1 cellular context compared by ENCODE assay signal in genomic region chr1:1281533-1282321, GRCh38.
A peak's percentile ranks its signal among the peaks of the same experiment; 100 is the strongest.
TF ChIP-seq lines count a peak whose summit lies in the region.

No MANE protein-coding gene starts in this region.

TF ChIP-seq in HepG2, 621 proteins besides CTCF, POLR2A, EP300 and RAD21 (continued from another document and continues in another):
- TF ChIP-seq ZNF609 (CRISPR knock-in tag; IDR thresholded peaks at IDR 0.05; ENCODE audit: borderline replicate concordance) (peak; percentile 70), SIX4 (CRISPR knock-in tag; IDR thresholded peaks at IDR 0.05) (no peak), SRF (IDR thresholded peaks at IDR 0.05; ENCODE audit: low read depth, low read length) (no peak), ZNF562 (CRISPR knock-in tag; IDR thresholded peaks at IDR 0.05; ENCODE audit: borderline replicate concordance) (no peak), ZNF646 (CRISPR knock-in tag; IDR thresholded peaks at IDR 0.05) (no peak), ARNTL (CRISPR knock-in tag; IDR thresholded peaks at IDR 0.05) (0 out of 2 replicates have a peak, but pooled peaks have one; percentile 36), ZNF503 (CRISPR knock-in tag; IDR thresholded peaks at IDR 0.05) (no peak), HMGXB3 (CRISPR knock-in tag; IDR thresholded peaks at IDR 0.05; ENCODE audit: borderline replicate concordance) (no peak; the same call in 1 of the 2 replicates), TBX2 (CRISPR knock-in tag; IDR thresholded peaks at IDR 0.05; ENCODE audit: borderline replicate concordance) (peak; percentile 93), ZNF737 (CRISPR knock-in tag; IDR thresholded peaks at IDR 0.05; ENCODE audit: borderline replicate concordance) (no peak), HNRNPK (IDR thresholded peaks at IDR 0.05; ENCODE audit: low read depth, low read length, poor library complexity, severe bottlenecking) (no peak), ZNF256 (CRISPR knock-in tag; conservative IDR thresholded peaks at IDR 0.05) (no peak), GTF2F1 (IDR thresholded peaks at IDR 0.05; ENCODE audit: low read length) (no peak), CEBPB (IDR thresholded peaks at IDR 0.05; ENCODE audit: borderline replicate concordance, low read depth, low read length) (no peak), DRAP1 (CRISPR knock-in tag; IDR thresholded peaks at IDR 0.05) (no peak), RXRA (CRISPR knock-in tag; IDR thresholded peaks at IDR 0.05) (peak; percentile 61; the same call in 1 of the 2 replicates), ZNF775 (CRISPR knock-in tag; IDR thresholded peaks at IDR 0.05; ENCODE audit: borderline replicate concordance) (no peak), THAP8 (CRISPR knock-in tag; IDR thresholded peaks at IDR 0.05; ENCODE audit: borderline replicate concordance) (no peak), EHMT2 (IDR thresholded peaks at IDR 0.05; ENCODE audit: borderline replicate concordance, low read depth, low read length) (no peak), MAX (IDR thresholded peaks at IDR 0.05) (peak; percentile 29), KDM3A (CRISPR knock-in tag; IDR thresholded peaks at IDR 0.05; ENCODE audit: low read depth) (peak; percentile 84; the same call in 1 of the 2 replicates), ZBTB10 (CRISPR knock-in tag; IDR thresholded peaks at IDR 0.05; ENCODE audit: borderline replicate concordance) (peak; percentile 90), ZNF672 (CRISPR knock-in tag; IDR thresholded peaks at IDR 0.05) (no peak), NCOA1 (CRISPR knock-in tag; IDR thresholded peaks at IDR 0.05) (peak; percentile 69; the same call in 1 of the 2 replicates), BATF2 (CRISPR knock-in tag; IDR thresholded peaks at IDR 0.05) (no peak), ZNF709 (CRISPR knock-in tag; IDR thresholded peaks at IDR 0.05) (no peak), ELF1 (CRISPR knock-in tag; IDR thresholded peaks at IDR 0.05) (peak; percentile 54; the same call in 1 of the 2 replicates), ZSCAN21 (CRISPR knock-in tag; IDR thresholded peaks at IDR 0.05; ENCODE audit: borderline replicate concordance) (no peak), ATF6 (CRISPR knock-in tag; conservative IDR thresholded peaks at IDR 0.05) (no peak)
